Comparison of ENCODE assay signal across 8 cellular contexts in the genomic region with DNA sequence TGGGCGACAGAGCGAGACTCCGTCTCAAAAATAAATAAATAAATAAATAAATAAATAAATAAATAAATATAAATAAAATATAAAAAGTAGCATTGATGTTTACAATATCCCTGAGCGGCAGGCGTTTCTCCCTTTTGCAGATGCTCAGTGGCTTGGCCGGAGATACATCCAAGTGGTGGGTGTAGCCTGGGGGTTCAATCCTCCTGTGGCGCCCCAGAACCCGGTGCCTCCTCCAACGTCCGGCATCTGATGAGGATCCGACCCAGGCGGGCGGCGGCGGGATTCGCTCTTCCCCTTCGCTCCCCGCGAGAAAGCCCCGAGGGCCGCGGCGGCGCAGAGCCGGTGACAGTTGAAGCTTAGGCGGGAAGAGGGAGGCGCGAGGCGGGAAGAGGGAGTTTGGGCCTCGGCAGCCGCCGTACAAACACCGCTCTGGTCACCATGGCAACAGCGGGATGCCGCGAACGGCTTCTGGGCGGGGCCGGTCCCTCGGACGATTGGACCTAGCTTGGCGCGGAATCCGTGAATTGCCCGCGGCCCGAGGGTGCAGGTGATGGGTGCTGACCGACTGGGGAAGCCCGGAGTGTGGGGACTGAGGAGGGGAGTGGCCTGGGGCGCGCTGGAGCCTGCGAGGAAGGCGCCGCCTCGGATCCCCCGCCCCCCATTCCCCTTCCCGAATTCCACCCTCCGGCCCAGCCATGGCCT. TPM values are rescaled to one million over a fixed set of nuclear protein-coding genes. Genes with fewer than 3 reads are reported as not detected.
DNase-seq lines count a peak whose midpoint lies in the region; TF ChIP-seq lines count a peak whose summit lies in the region.

No MANE protein-coding gene starts in this region.

- H3K27me3 Mint-ChIP-seq in activated naive CD4-positive, alpha-beta T cell treated with anti-CD3 and anti-CD28 coated beads for 36 hours (ENCODE audit: low read depth): no peaks in the 10 kb centered on the region

- H3K9me3 Mint-ChIP-seq in activated naive CD4-positive, alpha-beta T cell treated with anti-CD3 and anti-CD28 coated beads for 36 hours: no peaks in the 10 kb centered on the region

- peak overlapping the region; percentile 87 for H3K4me3 Mint-ChIP-seq in activated naive CD4-positive, alpha-beta T cell treated with anti-CD3 and anti-CD28 coated beads for 36 hours

- TF ChIP-seq POLR2A in NB4 (IDR thresholded peaks at IDR 0.05; ENCODE audit: extremely low read depth, insufficient read length): peak; percentile 47

- peaks cover 20% of the 10 kb centered on the region for H3K4me1 Mint-ChIP-seq in activated naive CD4-positive, alpha-beta T cell treated with anti-CD3 and anti-CD28 coated beads for 36 hours (ENCODE audit: low read depth)

- CTCF ChIA-PET in activated naive CD4-positive, alpha-beta T cell treated with anti-CD3 and anti-CD28 coated beads for 36 hours (lab: Charles Lee): interaction anchor here (1.0 kb wide), 2 partner anchors 8 to 20 kb away, joined by 3 to 5 read pairs; no protein-coding TSS in a partner anchor

- peak overlapping the region; percentile 51 for H3K27ac ChIP-seq in substantia nigra (ENCODE audit: low read depth, low read length, poor library complexity, severe bottlenecking)

- TF ChIP-seq CTCF in NB4 (IDR thresholded peaks at IDR 0.05; ENCODE audit: low read depth, low read length): no peak

- peak overlapping the region; percentile 79 for H3K4me3 ChIP-seq in NB4 (ENCODE audit: low read depth, low read length)

- no peaks in the 10 kb centered on the region for H3K36me3 Mint-ChIP-seq in activated naive CD4-positive, alpha-beta T cell treated with anti-CD3 and anti-CD28 coated beads for 36 hours (ENCODE audit: low read depth)

- DNase-seq in D341Med (ENCODE audit: low spot score) (peak; percentile 91), H4 (ENCODE audit: low spot score) (peak; percentile 86), NB4 (ENCODE audit: low read depth) (peak; percentile 94), SK-N-DZ (ENCODE audit: low spot score) (peak; percentile 90), globus pallidus (ENCODE audit: low spot score) (peak; percentile 63), occipital lobe (lab: John Stamatoyannopoulos, UW) (peak; percentile 70), substantia nigra (lab: John Stamatoyannopoulos, UW) (peak; percentile 6 to 98 (median 81))
- peak; percentile 95 for DNase-seq in activated naive CD4-positive, alpha-beta T cell treated with anti-CD3 and anti-CD28 coated beads for 36 hours

- peak overlapping the region; percentile 48 for H3K27ac Mint-ChIP-seq in activated naive CD4-positive, alpha-beta T cell treated with anti-CD3 and anti-CD28 coated beads for 36 hours

- intact Hi-C loops in activated naive CD4-positive, alpha-beta T cell treated with anti-CD3 and anti-CD28 coated beads for 36 hours (cut with micrococcal nuclease): loop anchor here (1.0 to 2.0 kb wide), 3 partner anchors 11 to 70 kb away; a partner anchor contains a TSS

RNA-seq across cellular contexts. Expression of a gene that starts 12.7 kb away (rescaled TPM):
- total RNA-seq in H4 (2014; rRNA removed; shearing (Covaris generic)): 1,896 and 1,920 TPM in 2 replicates
- polyA plus RNA-seq in SK-N-DZ (2014; cell fraction: cytosol; rRNA removed): 834 and 905 TPM in 2 replicates
- polyA plus RNA-seq in SK-N-DZ (2014; cell fraction: nucleus; rRNA removed): 282 and 332 TPM in 2 replicates
- total RNA-seq in activated naive CD4-positive, alpha-beta T cell treated with anti-CD3 and anti-CD28 coated beads for 36 hours: 1,000 to 10,000 TPM; 1,750 to 1,795 TPM
- total RNA-seq in occipital lobe: 57.4 TPM

RNA-seq across cellular contexts. Expression of a gene that starts 21.8 kb away (rescaled TPM):
- total RNA-seq in H4 (2014; rRNA removed; shearing (Covaris generic)): 0.04 TPM in 1 of 2 replicates, not detected in the other
- 20.1 and 22.4 TPM in 2 replicates for polyA plus RNA-seq in SK-N-DZ (2014; cell fraction: cytosol; rRNA removed)
- 46.9 and 66.3 TPM in 2 replicates for polyA plus RNA-seq in SK-N-DZ (2014; cell fraction: nucleus; rRNA removed)
- total RNA-seq in activated naive CD4-positive, alpha-beta T cell treated with anti-CD3 and anti-CD28 coated beads for 36 hours: 1 to 10 TPM; 4.6 to 6.1 TPM
- total RNA-seq in occipital lobe: 12.5 TPM

RNA-seq across cellular contexts. Expression of a gene that starts 23.0 kb away (rescaled TPM):
- 117 and 139 TPM in 2 replicates for total RNA-seq in H4 (2014; rRNA removed; shearing (Covaris generic))
- polyA plus RNA-seq in SK-N-DZ (2014; cell fraction: cytosol; rRNA removed): 143 and 189 TPM in 2 replicates
- polyA plus RNA-seq in SK-N-DZ (2014; cell fraction: nucleus; rRNA removed): 132 and 167 TPM in 2 replicates
- 100 to 1,000 TPM; 104 to 105 TPM for total RNA-seq in activated naive CD4-positive, alpha-beta T cell treated with anti-CD3 and anti-CD28 coated beads for 36 hours
- 81.4 TPM for total RNA-seq in occipital lobe

RNA-seq across cellular contexts. Expression of a gene that starts 29.8 kb away (rescaled TPM):
- not detected in 2 replicates for total RNA-seq in H4 (2014; rRNA removed; shearing (Covaris generic))
- not detected in 2 replicates for polyA plus RNA-seq in SK-N-DZ (2014; cell fraction: cytosol; rRNA removed)
- polyA plus RNA-seq in SK-N-DZ (2014; cell fraction: nucleus; rRNA removed): not detected in 2 replicates
- total RNA-seq in activated naive CD4-positive, alpha-beta T cell treated with anti-CD3 and anti-CD28 coated beads for 36 hours: not detected
- total RNA-seq in occipital lobe: not detected

RNA-seq across cellular contexts. Expression of a gene that starts 38.9 kb away (rescaled TPM):
- not detected in 2 replicates for total RNA-seq in H4 (2014; rRNA removed; shearing (Covaris generic))
- polyA plus RNA-seq in SK-N-DZ (2014; cell fraction: cytosol; rRNA removed): 4.4 and 5.4 TPM in 2 replicates
- polyA plus RNA-seq in SK-N-DZ (2014; cell fraction: nucleus; rRNA removed): 6.4 and 6.9 TPM in 2 replicates
- total RNA-seq in activated naive CD4-positive, alpha-beta T cell treated with anti-CD3 and anti-CD28 coated beads for 36 hours: 1 to 10 TPM; 3.6 to 4.7 TPM
- total RNA-seq in occipital lobe: 0.16 TPM

Comparison
In these comparisons a context has a peak if more than half of its experiments do, and no peak if none do; other contexts are left out.
1. Peak in every context shown above with its lines: DNase-seq, H3K4me3 ChIP-seq and H3K27ac ChIP-seq.
2. RNA of a gene that starts 12.7 kb away (total RNA-seq): 1,896 to 1,920 TPM in H4 and 1,750 to 1,795 TPM in activated naive CD4-positive, alpha-beta T cell treated with anti-CD3 and anti-CD28 coated beads for 36 hours; 57.4 TPM in occipital lobe (single experiment); every median in the first group is over 10 times any median in the second.